Comparison of ENCODE assay signal across 9 cellular contexts in the genomic region with DNA sequence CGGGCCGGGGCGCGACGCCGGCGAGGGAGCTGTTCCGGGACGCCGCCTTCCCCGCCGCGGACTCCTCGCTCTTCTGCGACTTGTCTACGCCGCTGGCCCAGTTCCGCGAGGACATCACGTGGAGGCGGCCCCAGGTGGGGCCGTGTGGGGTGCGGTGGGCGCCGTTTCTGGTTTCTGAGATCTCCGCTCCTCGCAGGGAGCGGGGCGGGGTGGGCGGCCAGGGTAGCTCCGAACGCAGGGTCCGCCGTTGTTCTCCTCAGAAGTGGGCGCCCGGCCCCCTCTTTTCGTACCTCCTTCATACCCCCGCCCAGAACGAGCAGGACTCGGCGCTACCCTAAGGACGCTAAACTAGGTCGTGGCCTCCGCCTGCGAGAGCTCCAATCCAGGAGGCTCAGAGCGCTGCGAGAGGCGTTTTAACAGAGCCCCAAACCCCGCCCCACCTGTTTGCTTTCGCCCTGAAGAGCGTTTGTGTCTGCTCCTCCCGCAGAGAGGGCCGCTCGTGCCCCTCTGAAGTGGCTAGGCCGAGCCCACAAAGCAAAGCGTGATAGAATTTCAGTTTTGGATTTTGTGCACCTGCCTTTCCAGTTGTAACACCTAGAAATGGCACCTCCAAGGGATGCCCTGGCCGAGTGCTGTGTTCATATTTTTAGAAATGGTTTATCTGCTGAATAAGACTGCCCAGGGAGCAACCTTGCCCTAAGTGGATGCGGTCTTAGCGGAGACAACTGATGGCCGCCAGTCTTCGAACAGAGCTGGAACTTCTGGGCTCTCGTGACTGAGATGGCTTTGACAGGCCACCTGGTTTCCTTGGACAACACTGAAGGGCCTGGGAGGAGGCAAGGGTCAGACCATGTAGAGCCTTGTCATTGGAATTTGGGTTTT. TPM values are rescaled to one million over a fixed set of nuclear protein-coding genes. Genes with fewer than 3 reads are reported as not detected.
DNase-seq lines count a peak whose midpoint lies in the region; ATAC-seq, FAIRE-seq and TF ChIP-seq lines count a peak whose summit lies in the region.
"Had no signal": no experiment of that assay in that cellular context is flagged by ENCODE, and none has a peak within 500 bp of the region (broad histone marks: within the 10 kb centered on the region; RNA-seq: fewer than 3 reads in every experiment).

No MANE protein-coding gene starts in this region.

- peaks cover 39% of the 10 kb centered on the region for H3K4me1 Mint-ChIP-seq in astrocyte (ENCODE audit: low read depth, unreplicated experiment)

- no peak for FAIRE-seq in astrocyte (lab: Jason Lieb, UNC)
- FAIRE-seq: islet of Langerhans had no signal

- DNase-seq in NCI-H82 (lab: John Stamatoyannopoulos, UW) (peak; percentile 75), NCI-H82 treated with DMSO at 0.1 percent for 48 hours (lab: John Stamatoyannopoulos, UW; ENCODE audit: unreplicated experiment) (no peak), SJSA1 (ENCODE audit: low read depth in 1 of 2, low spot score in 2 of 2) (no peak), astrocyte (ENCODE audit: low read depth) (no peak), inferior parietal cortex (ENCODE audit: extremely low spot score) (no peak)
- DNase-seq in stimulated activated CD4-positive, alpha-beta T cell treated with anti-CD3 and anti-CD28 coated beads, Interleukin-2, amount 100 ng/mL, for 24 hours: peak; percentile 60 to 68

- no peaks in the 10 kb centered on the region for H3K27me3 Mint-ChIP-seq in astrocyte (ENCODE audit: low read depth, unreplicated experiment)

- peaks cover 79% of the 10 kb centered on the region for H4K20me1 ChIP-seq in astrocyte (ENCODE audit: insufficient read depth, low read length)

- H3K27ac ChIP-seq in SJSA1: no peak overlapping the region
- no peak overlapping the region for H3K27ac ChIP-seq in astrocyte (ENCODE audit: low read depth, low read length)
- no peak overlapping the region for H3K27ac ChIP-seq in iPS-20b (ENCODE audit: low read length)

- H2AFZ ChIP-seq in astrocyte (ENCODE audit: low read depth, low read length): peak overlapping the region; percentile 64

- H3K9me3 ChIP-seq in SJSA1 (replicated peaks) (no peaks in the 10 kb centered on the region), astrocyte (ENCODE audit: insufficient read depth, low read depth, low read length) (no peaks in the 10 kb centered on the region), iPS-20b (ENCODE audit: insufficient read depth, low read depth, low read length) (no peaks in the 10 kb centered on the region)

- H3K36me3 Mint-ChIP-seq in astrocyte (ENCODE audit: low read depth, unreplicated experiment): no peaks in the 10 kb centered on the region

- ATAC-seq in HG03520 (IDR thresholded peaks at IDR 0.05; ENCODE audit: unreplicated experiment): peak; percentile 1

- H3K36me3 ChIP-seq in SJSA1: peaks cover 27% of the 10 kb centered on the region
- peaks cover 4% of the 10 kb centered on the region for H3K36me3 ChIP-seq in astrocyte (ENCODE audit: insufficient read depth, low read length)
- peaks cover 8% of the 10 kb centered on the region; the same call in 1 of the 2 replicates for H3K36me3 ChIP-seq in iPS-20b (ENCODE audit: insufficient read depth, low read depth, low read length)

- H3K9ac ChIP-seq in astrocyte (ENCODE audit: low read length): peak overlapping the region; percentile 96
- H3K9ac ChIP-seq in iPS-20b (ENCODE audit: low read depth, low read length): peak overlapping the region; percentile 92; the same call in 1 of the 2 replicates

- H3K27ac Mint-ChIP-seq in astrocyte (ENCODE audit: unreplicated experiment): no peak overlapping the region

- H3K79me2 ChIP-seq in astrocyte (ENCODE audit: insufficient read depth, low read length): peaks cover 81% of the 10 kb centered on the region

- TF ChIP-seq CTCF in astrocyte (IDR thresholded peaks at IDR 0.05; ENCODE audit: insufficient read depth, low read depth, low read length): peak; percentile 17

- peak overlapping the region; percentile 89 for H3K4me3 Mint-ChIP-seq in astrocyte (ENCODE audit: unreplicated experiment)

- no peaks in the 10 kb centered on the region for H3K9me3 Mint-ChIP-seq in astrocyte (ENCODE audit: unreplicated experiment)

- H3K4me2 ChIP-seq in astrocyte (ENCODE audit: low read length): peak overlapping the region; percentile 98

- H3K27me3 ChIP-seq in SJSA1 (replicated peaks): no peaks in the 10 kb centered on the region
- no peaks in the 10 kb centered on the region for H3K27me3 ChIP-seq in astrocyte (ENCODE audit: insufficient read depth, low read length)
- no peaks in the 10 kb centered on the region for H3K27me3 ChIP-seq in iPS-20b (ENCODE audit: insufficient read depth, low read length)

- H3K4me1 ChIP-seq in SJSA1 (replicated peaks) (peaks cover 15% of the 10 kb centered on the region), astrocyte (ENCODE audit: insufficient read depth, low read length) (peaks cover 40% of the 10 kb centered on the region), iPS-20b (ENCODE audit: insufficient read depth, low read length) (peaks cover 15% of the 10 kb centered on the region)

- H3K4me3 ChIP-seq in SJSA1: peak overlapping the region; percentile 80
- H3K4me3 ChIP-seq in astrocyte (ENCODE audit: insufficient read depth, low read depth, low read length): peak overlapping the region; percentile 97
- peak overlapping the region; percentile 97 for H3K4me3 ChIP-seq in iPS-20b (ENCODE audit: low read length)

RNA-seq across cellular contexts. Expression of gene CAPN10, which starts 0.6 kb away (rescaled TPM):
- total RNA-seq in SJSA1 (2014; rRNA removed; shearing (Covaris generic)): 17.7 and 34.0 TPM in 2 replicates
- 22.7 and 24.9 TPM in 2 replicates for total RNA-seq in astrocyte

RNA-seq across cellular contexts. Expression of gene RNPEPL1, which starts 18.9 kb away (rescaled TPM):
- 14.3 and 14.9 TPM in 2 replicates for total RNA-seq in SJSA1 (2014; rRNA removed; shearing (Covaris generic))
- total RNA-seq in astrocyte: 22.7 and 25.2 TPM in 2 replicates

RNA-seq across cellular contexts. Expression of gene DUSP28, which starts 27.0 kb away (rescaled TPM):
- total RNA-seq in SJSA1 (2014; rRNA removed; shearing (Covaris generic)): 3.9 and 8.6 TPM in 2 replicates
- 3.2 and 4.1 TPM in 2 replicates for total RNA-seq in astrocyte

RNA-seq across cellular contexts. Expression of gene ANKMY1, which starts 29.4 kb away (rescaled TPM):
- 8.1 and 18.8 TPM in 2 replicates for total RNA-seq in SJSA1 (2014; rRNA removed; shearing (Covaris generic))
- total RNA-seq in astrocyte: 6.9 and 7.2 TPM in 2 replicates

RNA-seq across cellular contexts. Expression of gene GPR35, which starts 38.1 kb away (rescaled TPM):
- 0.13 TPM in 1 of 2 replicates, not detected in the other for total RNA-seq in SJSA1 (2014; rRNA removed; shearing (Covaris generic))
- total RNA-seq in astrocyte: 0.72 and 0.82 TPM in 2 replicates

Comparison
In these comparisons a context has a peak if more than half of its experiments do, and no peak if none do; other contexts are left out.
1. DNase-seq: peak in NCI-H82 (single experiment) and stimulated activated CD4-positive, alpha-beta T cell treated with anti-CD3 and anti-CD28 coated beads, Interleukin-2, amount 100 ng/mL, for 24 hours (2 of 2); none in NCI-H82 treated with DMSO at 0.1 percent for 48 hours (single experiment), SJSA1 (0 of 2), astrocyte (single experiment) and inferior parietal cortex (single experiment).
2. Peak in every context shown above with its lines, with median percentiles within 50 percentile points of each other: H3K4me3 ChIP-seq.